Comparison of ENCODE assay signal across 10 cellular contexts in the genomic region with DNA sequence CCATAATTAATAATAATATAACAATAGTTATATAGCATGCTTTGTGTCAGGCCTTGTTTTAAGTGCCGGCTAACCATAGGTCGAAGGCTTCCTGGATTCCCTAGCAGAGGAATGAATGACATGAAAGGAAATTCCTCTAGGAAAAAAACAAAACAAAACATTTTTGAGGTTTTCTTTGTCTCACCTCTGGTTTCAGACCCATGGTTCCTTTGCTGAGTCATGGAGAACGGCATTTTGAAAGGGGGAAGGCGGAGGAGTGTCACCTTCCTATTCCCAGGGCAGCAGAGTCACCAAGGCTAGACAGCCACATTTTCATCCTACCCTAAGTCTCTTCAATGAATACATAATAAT. TPM values are rescaled to one million over a fixed set of nuclear protein-coding genes. Genes with fewer than 3 reads are reported as not detected.
DNase-seq lines count a peak whose midpoint lies in the region; ATAC-seq and TF ChIP-seq lines count a peak whose summit lies in the region.
"Had no signal": no experiment of that assay in that cellular context is flagged by ENCODE, and none has a peak within 500 bp of the region (broad histone marks: within the 10 kb centered on the region; RNA-seq: fewer than 3 reads in every experiment).

No MANE protein-coding gene starts in this region.

- POLR2A ChIA-PET in RWPE1 (lab: Yijun Ruan, JAX; ENCODE audit: low non-redundant PET) = no interaction called here

- CTCF ChIA-PET in RWPE1 (lab: Yijun Ruan, JAX) = no interaction called here

- no peaks in the 10 kb centered on the region for H3K27me3 ChIP-seq in foreskin keratinocyte

- peak; percentile 22 to 25 for DNase-seq in activated T-cell treated with anti-CD3 and anti-CD28 coated beads, Interleukin-2, amount 50 U/mL, for 48 hours
- DNase-seq in activated T-cell treated with anti-CD3 and anti-CD28 coated beads for 4 hours = no peak
- peak; percentile 72 for DNase-seq in RWPE1 (ENCODE audit: low spot score)
- DNase-seq in foreskin keratinocyte = peak; percentile 71 to 80
- DNase-seq in stimulated activated naive CD8-positive, alpha-beta T cell treated with anti-CD3 and anti-CD28 coated beads, Interleukin-15, Interleukin-2, amounts not matched to agents 100 U/mL and 50 U/mL, for 24 hours = peak; percentile 16
- no peak for DNase-seq in NCI-H748 treated with DMSO at 0.1 percent for 48 hours (lab: John Stamatoyannopoulos, UW)
- no peak for DNase-seq in activated gamma-delta T cell (lab: John Stamatoyannopoulos, UW)
- DNase-seq: C1 segment of cervical spinal cord, NCI-H446 had no signal

- peaks cover 17% of the 10 kb centered on the region for H3K4me1 ChIP-seq in foreskin keratinocyte

- no peak overlapping the region for H3K27ac ChIP-seq in RWPE1
- H3K27ac ChIP-seq in foreskin keratinocyte = no peak overlapping the region

- ATAC-seq in foreskin keratinocyte = peak; percentile 73
- ATAC-seq in stimulated activated naive CD8-positive, alpha-beta T cell treated with anti-CD3 and anti-CD28 coated beads, Interleukin-15, Interleukin-2, amounts not matched to agents 100 U/mL and 50 U/mL, for 24 hours = no peak
- ATAC-seq in HG02571 (IDR thresholded peaks at IDR 0.05; ENCODE audit: unreplicated experiment) = no peak

- TF ChIP-seq CTCF in RWPE1 (conservative IDR thresholded peaks at IDR 0.05; ENCODE audit: low read depth) (no peak), foreskin keratinocyte (conservative IDR thresholded peaks at IDR 0.05) (no peak)

RNA-seq across cellular contexts. Expression of gene CCND3, which starts 25.3 kb away (rescaled TPM):
- 67.5 and 73.4 TPM in 2 replicates for total RNA-seq in foreskin keratinocyte
- 77.0 and 78.6 TPM in 2 replicates for polyA plus RNA-seq in foreskin keratinocyte

RNA-seq across cellular contexts. Expression of gene BYSL, which starts 45.6 kb away (rescaled TPM):
- 29.2 and 35.2 TPM in 2 replicates for total RNA-seq in foreskin keratinocyte
- 34.8 and 39.2 TPM in 2 replicates for polyA plus RNA-seq in foreskin keratinocyte

RNA-seq across cellular contexts. Expression of gene MED20, which starts 46.0 kb away (rescaled TPM):
- 30.2 and 33.2 TPM in 2 replicates for total RNA-seq in foreskin keratinocyte
- polyA plus RNA-seq in foreskin keratinocyte = 16.3 and 17.5 TPM in 2 replicates

Comparison
In these comparisons a context has a peak if more than half of its experiments do, and no peak if none do; other contexts are left out.
1. DNase-seq: peak in activated T-cell treated with anti-CD3 and anti-CD28 coated beads, Interleukin-2, amount 50 U/mL, for 48 hours (2 of 2), RWPE1 (single experiment), foreskin keratinocyte (2 of 2) and stimulated activated naive CD8-positive, alpha-beta T cell treated with anti-CD3 and anti-CD28 coated beads, Interleukin-15, Interleukin-2, amounts not matched to agents 100 U/mL and 50 U/mL, for 24 hours (single experiment); none in activated T-cell treated with anti-CD3 and anti-CD28 coated beads for 4 hours (single experiment), NCI-H748 treated with DMSO at 0.1 percent for 48 hours (single experiment) and activated gamma-delta T cell (single experiment).